ENCODE assay signal across 1 cellular context in the genomic region with DNA sequence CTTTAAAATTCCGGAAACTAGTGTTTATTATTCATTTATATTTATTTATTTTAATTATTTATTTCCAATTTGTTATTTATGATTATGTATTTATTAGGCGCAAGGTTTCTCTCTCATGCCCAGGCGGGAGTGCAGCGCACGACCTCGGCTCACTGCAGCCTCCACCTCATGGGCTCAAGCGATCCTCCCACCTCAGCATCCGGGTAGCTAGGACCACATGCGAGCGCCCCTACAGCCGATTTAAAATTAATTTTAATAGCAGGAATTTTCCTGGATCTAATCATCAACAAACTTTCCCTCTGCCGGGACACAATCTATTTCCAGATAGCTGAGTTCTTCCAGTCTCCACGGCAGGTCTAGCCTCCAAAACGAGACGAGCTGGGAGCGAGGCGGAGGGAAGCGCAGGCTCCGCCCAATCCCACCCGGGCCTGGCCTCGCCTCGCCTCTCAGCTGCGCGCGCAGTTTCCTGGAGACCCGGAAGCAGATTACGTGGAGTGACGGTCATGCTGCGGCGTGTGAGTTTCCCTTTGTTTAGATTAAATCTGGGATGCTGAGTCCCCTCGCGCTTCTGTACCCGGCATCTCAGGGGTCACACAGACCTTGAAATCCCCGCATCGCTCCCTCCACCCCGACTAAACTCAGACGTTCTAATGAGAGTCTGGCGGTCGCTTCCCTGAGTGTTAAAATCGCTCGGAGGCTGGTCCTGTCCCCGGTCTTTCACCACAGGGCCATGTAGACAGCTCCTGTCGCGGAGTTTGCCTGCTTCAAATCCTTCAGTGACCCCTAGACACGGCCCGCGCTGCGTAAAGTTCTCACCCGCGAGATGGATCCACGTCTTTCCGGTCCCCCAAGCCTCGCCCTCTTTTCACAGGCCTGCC.
TF ChIP-seq lines count a peak whose summit lies in the region.

A gene (plus strand): TSS at position 461 of the 878 bp plus-strand sequence. CDS start 43 bp downstream, at position 504.

TF ChIP-seq in SK-N-SH, 30 proteins besides CTCF, POLR2A, EP300 and RAD21 (continued from another document):
- TF ChIP-seq GABPA (IDR thresholded peaks at IDR 0.05; ENCODE audit: low read depth) (peak; percentile 79), TCF12 (IDR thresholded peaks at IDR 0.05) (no peak), NRF1 (IDR thresholded peaks at IDR 0.05; ENCODE audit: low read depth, low read length) (peak; percentile 70), FOXJ3 (CRISPR knock-in tag; IDR thresholded peaks at IDR 0.05) (no peak), NFIC (IDR thresholded peaks at IDR 0.05; ENCODE audit: borderline replicate concordance) (no peak), TAF1 (IDR thresholded peaks at IDR 0.05; ENCODE audit: borderline replicate concordance, low read depth, low read length) (peak; percentile 65), FOXM1 (IDR thresholded peaks at IDR 0.05; ENCODE audit: low read depth) (no peak), RCOR1 (IDR thresholded peaks at IDR 0.05; ENCODE audit: low read length) (no peak), CHD2 (IDR thresholded peaks at IDR 0.05; ENCODE audit: low read length, partially characterized antibody) (no peak), MEF2A (IDR thresholded peaks at IDR 0.05; ENCODE audit: borderline replicate concordance, low read depth) (no peak), YY1 (IDR thresholded peaks at IDR 0.05; ENCODE audit: low read depth) (no peak), MXI1 (IDR thresholded peaks at IDR 0.05; ENCODE audit: low read depth, low read length) (peak; percentile 90), SMC3 (IDR thresholded peaks at IDR 0.05; ENCODE audit: low read depth, low read length) (no peak), EZH2phosphoT487 (IDR thresholded peaks at IDR 0.05; ENCODE audit: borderline replicate concordance, low read depth) (no peak), JUND (IDR thresholded peaks at IDR 0.05) (no peak), GATA2 (CRISPR knock-in tag; IDR thresholded peaks at IDR 0.05) (peak; percentile 30; the same call in 1 of the 2 replicates), FOSL2 (IDR thresholded peaks at IDR 0.05; ENCODE audit: borderline replicate concordance, low read depth) (no peak), TEAD4 (IDR thresholded peaks at IDR 0.05; ENCODE audit: borderline replicate concordance, insufficient read depth) (no peak), RFX5 (IDR thresholded peaks at IDR 0.05; ENCODE audit: low read length) (0 out of 2 replicates have a peak, but pooled peaks have one; percentile 22)
- TF ChIP-seq, protein P1, sequence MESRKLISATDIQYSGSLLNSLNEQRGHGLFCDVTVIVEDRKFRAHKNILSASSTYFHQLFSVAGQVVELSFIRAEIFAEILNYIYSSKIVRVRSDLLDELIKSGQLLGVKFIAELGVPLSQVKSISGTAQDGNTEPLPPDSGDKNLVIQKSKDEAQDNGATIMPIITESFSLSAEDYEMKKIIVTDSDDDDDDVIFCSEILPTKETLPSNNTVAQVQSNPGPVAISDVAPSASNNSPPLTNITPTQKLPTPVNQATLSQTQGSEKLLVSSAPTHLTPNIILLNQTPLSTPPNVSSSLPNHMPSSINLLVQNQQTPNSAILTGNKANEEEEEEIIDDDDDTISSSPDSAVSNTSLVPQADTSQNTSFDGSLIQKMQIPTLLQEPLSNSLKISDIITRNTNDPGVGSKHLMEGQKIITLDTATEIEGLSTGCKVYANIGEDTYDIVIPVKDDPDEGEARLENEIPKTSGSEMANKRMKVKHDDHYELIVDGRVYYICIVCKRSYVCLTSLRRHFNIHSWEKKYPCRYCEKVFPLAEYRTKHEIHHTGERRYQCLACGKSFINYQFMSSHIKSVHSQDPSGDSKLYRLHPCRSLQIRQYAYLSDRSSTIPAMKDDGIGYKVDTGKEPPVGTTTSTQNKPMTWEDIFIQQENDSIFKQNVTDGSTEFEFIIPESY (IDR thresholded peaks at IDR 0.05; ENCODE audit: borderline replicate concordance, low read depth), result 0 out of 2 replicates have a peak, but pooled peaks have one; percentile 31
- TF ChIP-seq, protein P2, sequence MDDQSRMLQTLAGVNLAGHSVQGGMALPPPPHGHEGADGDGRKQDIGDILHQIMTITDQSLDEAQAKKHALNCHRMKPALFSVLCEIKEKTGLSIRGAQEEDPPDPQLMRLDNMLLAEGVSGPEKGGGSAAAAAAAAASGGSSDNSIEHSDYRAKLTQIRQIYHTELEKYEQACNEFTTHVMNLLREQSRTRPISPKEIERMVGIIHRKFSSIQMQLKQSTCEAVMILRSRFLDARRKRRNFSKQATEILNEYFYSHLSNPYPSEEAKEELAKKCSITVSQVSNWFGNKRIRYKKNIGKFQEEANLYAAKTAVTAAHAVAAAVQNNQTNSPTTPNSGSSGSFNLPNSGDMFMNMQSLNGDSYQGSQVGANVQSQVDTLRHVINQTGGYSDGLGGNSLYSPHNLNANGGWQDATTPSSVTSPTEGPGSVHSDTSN (IDR thresholded peaks at IDR 0.05), result peak; percentile 20; the same call in 1 of the 2 replicates
- TF ChIP-seq, protein P3, sequence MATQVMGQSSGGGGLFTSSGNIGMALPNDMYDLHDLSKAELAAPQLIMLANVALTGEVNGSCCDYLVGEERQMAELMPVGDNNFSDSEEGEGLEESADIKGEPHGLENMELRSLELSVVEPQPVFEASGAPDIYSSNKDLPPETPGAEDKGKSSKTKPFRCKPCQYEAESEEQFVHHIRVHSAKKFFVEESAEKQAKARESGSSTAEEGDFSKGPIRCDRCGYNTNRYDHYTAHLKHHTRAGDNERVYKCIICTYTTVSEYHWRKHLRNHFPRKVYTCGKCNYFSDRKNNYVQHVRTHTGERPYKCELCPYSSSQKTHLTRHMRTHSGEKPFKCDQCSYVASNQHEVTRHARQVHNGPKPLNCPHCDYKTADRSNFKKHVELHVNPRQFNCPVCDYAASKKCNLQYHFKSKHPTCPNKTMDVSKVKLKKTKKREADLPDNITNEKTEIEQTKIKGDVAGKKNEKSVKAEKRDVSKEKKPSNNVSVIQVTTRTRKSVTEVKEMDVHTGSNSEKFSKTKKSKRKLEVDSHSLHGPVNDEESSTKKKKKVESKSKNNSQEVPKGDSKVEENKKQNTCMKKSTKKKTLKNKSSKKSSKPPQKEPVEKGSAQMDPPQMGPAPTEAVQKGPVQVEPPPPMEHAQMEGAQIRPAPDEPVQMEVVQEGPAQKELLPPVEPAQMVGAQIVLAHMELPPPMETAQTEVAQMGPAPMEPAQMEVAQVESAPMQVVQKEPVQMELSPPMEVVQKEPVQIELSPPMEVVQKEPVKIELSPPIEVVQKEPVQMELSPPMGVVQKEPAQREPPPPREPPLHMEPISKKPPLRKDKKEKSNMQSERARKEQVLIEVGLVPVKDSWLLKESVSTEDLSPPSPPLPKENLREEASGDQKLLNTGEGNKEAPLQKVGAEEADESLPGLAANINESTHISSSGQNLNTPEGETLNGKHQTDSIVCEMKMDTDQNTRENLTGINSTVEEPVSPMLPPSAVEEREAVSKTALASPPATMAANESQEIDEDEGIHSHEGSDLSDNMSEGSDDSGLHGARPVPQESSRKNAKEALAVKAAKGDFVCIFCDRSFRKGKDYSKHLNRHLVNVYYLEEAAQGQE (IDR thresholded peaks at IDR 0.05; ENCODE audit: low read depth, low read length), result no peak
- TF ChIP-seq, protein P4, sequence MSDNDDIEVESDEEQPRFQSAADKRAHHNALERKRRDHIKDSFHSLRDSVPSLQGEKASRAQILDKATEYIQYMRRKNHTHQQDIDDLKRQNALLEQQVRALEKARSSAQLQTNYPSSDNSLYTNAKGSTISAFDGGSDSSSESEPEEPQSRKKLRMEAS (IDR thresholded peaks at IDR 0.05; ENCODE audit: low read depth), result peak; percentile 80
